In genomic region chr7:51022821-51023220, GRCh38 we compare ENCODE assay signal across 26 cellular contexts.
"Had no signal": no experiment of that assay in that cellular context is flagged by ENCODE, and none has a peak within 500 bp of the region (broad histone marks: within the 10 kb centered on the region; RNA-seq: fewer than 3 reads in every experiment).

No MANE protein-coding gene starts in this region.

- H3K9me3 ChIP-seq: heart left ventricle, left ventricle myocardium inferior, neutrophil, pancreas, prostate gland, spleen, tibial nerve, upper lobe of right lung had no signal

- DNase-seq: hypothalamus; kidney glomerular epithelial cell; left colon; left ventricle myocardium inferior; mesendoderm; naive B cell; natural killer cell; nephron progenitor cell; occipital lobe; pancreas; retina; spleen; stimulated activated CD4-positive, alpha-beta T cell treated with anti-CD3 and anti-CD28 coated beads, Interleukin-4, amount 100 ng/mL, for 24 hours; stimulated activated CD8-positive, alpha-beta memory T cell treated with anti-CD3 and anti-CD28 coated beads, Interleukin-4, amount 100 ng/mL, for 48 hours; stimulated activated naive CD4-positive, alpha-beta T cell treated with Interleukin-2 at 50 U/mL for 16 hours; stimulated activated naive CD8-positive, alpha-beta T cell treated with anti-CD3 and anti-CD28 coated beads, Interleukin-15, amount 100 ng/mL, for 72 hours; substantia nigra had no signal

- H3K27ac ChIP-seq: heart left ventricle, left ventricle myocardium inferior, neural progenitor cell, neutrophil, prostate gland, skin epidermis, spleen, upper lobe of right lung had no signal

- H3K9ac ChIP-seq: neural progenitor cell had no signal

- H3K4me2 ChIP-seq: neural progenitor cell had no signal

- ATAC-seq: natural killer cell; pancreas; stimulated activated memory B cell treated with anti-CD40 and anti-IgM and Interleukin-4, amounts not matched to agents 10 μg/mL and 1 μg/mL and 100 μg/mL, for 72 hours; stimulated activated naive CD8-positive, alpha-beta T cell treated with anti-CD3 and anti-CD28 coated beads, Interleukin-15, amount 100 ng/mL, for 72 hours; upper lobe of right lung had no signal

- H3K36me3 ChIP-seq: heart left ventricle, left ventricle myocardium inferior, neural progenitor cell, neutrophil, prostate gland, spleen, upper lobe of right lung had no signal

- H2AFZ ChIP-seq: neural progenitor cell had no signal

- H3K4me3 ChIP-seq: heart left ventricle, left ventricle myocardium inferior, lung, neural progenitor cell, pancreas, prostate gland, skin epidermis, spleen, tibial nerve, upper lobe of right lung had no signal

- H3K4me1 ChIP-seq: neural progenitor cell, prostate gland, spleen, upper lobe of right lung had no signal

- H3K27me3 ChIP-seq: heart left ventricle, neural progenitor cell, neutrophil, pancreas, spleen, tibial nerve, upper lobe of right lung had no signal
